8 cellular contexts compared by ENCODE assay signal in the genomic region with DNA sequence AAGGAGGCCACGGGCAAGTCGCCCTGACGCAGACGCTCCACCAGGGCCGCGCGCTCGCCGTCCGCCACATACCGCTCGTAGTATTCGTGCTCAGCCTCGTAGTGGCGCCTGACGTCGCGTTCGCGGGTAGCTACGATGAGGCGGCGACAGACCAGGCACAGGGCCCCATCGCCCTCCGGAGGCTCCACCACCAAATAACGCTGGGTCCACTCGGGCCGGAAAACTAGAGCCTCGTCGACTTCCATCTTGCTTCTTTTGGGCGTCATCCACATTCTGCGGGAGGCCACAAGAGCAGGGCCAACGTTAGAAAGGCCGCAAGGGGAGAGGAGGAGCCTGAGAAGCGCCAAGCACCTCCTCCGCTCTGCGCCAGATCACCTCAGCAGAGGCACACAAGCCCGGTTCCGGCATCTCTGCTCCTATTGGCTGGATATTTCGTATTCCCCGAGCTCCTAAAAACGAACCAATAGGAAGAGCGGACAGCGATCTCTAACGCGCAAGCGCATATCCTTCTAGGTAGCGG. TPM values are rescaled to one million over a fixed set of nuclear protein-coding genes. Genes with fewer than 3 reads are reported as not detected.
DNase-seq lines count a peak whose midpoint lies in the region; ATAC-seq lines count a peak whose summit lies in the region.

EPM2AIP1 (minus strand) TSS at position 326 of the 520 bp plus-strand sequence; CDS start at position 272, 54 bp downstream.

- H3K27me3 ChIP-seq in CD4-positive, alpha-beta memory T cell (ENCODE audit: insufficient read depth, low read length): no peaks in the 10 kb centered on the region
- H3K27me3 ChIP-seq in skeletal muscle tissue (ENCODE audit: control insufficient read depth in 3 of 3, insufficient read depth in 3 of 3, low read length in 3 of 3): no peaks in the 10 kb centered on the region

- H3K36me3 ChIP-seq in CD4-positive, alpha-beta memory T cell (ENCODE audit: insufficient read depth, low read length): peaks cover 14% of the 10 kb centered on the region
- H3K36me3 ChIP-seq in skeletal muscle tissue (ENCODE audit: control insufficient read depth in 3 of 3, insufficient read depth in 3 of 3, low read length in 3 of 3): peaks cover 8 to 12% (median 10%) of the 10 kb centered on the region in 3 donors

- POLR2A ChIA-PET in CD4-positive, alpha-beta memory T cell (lab: Charles Lee; ENCODE audit: partially characterized antibody): interaction anchor here (0.8 to 6.6 kb wide), 32 partner anchors 11 to 1144 kb away, joined by 3 to 74 read pairs (median 5); partner anchors contain the start of genes ACAA1 and TRANK1

- peaks cover 53% of the 10 kb centered on the region for H3K4me1 ChIP-seq in CD4-positive, alpha-beta memory T cell (ENCODE audit: insufficient read depth, low read length)
- H3K4me1 ChIP-seq in skeletal muscle tissue (ENCODE audit: control insufficient read depth in 3 of 3, insufficient read depth in 3 of 3, low read length in 3 of 3): peaks cover 33 to 53% (median 50%) of the 10 kb centered on the region in 3 donors

- peak within 1 kb of the TSS; percentile 64 to 97 for H3K4me3 ChIP-seq in CD4-positive, alpha-beta memory T cell (ENCODE audit: low read length in 2 of 2)
- peak within 1 kb of the TSS; percentile 92 to 99 (median 93) for H3K4me3 ChIP-seq in skeletal muscle tissue (ENCODE audit: low read length in 3 of 3)

- ATAC-seq in GM19438 (IDR thresholded peaks at IDR 0.05; ENCODE audit: low read depth, unreplicated experiment): peak; percentile 82
- peak; percentile 86 for ATAC-seq in HG03520 (IDR thresholded peaks at IDR 0.05; ENCODE audit: unreplicated experiment)

- peaks cover 29 to 42% (median 36%) of the 10 kb centered on the region in 4 donors for H3K4me1 Mint-ChIP-seq in CD4-positive, alpha-beta memory T cell
- H3K4me1 Mint-ChIP-seq in activated T-helper 2 cell treated with anti-CD3 and anti-CD28 coated beads, Interferon-gamma antibody, Interleukin-2, Interleukin-4, amounts not matched to agents 10 μg/mL and 5 μg/mL and 100 μg/mL, durations not matched to agents 14 hours and 24 hours and 36 hours (ENCODE audit: low read depth): peaks cover 41% of the 10 kb centered on the region

- DNase-seq in CD4-positive, alpha-beta memory T cell: peak; percentile 98 to 100 (median 100)
- peak; percentile 100 for DNase-seq in activated T-helper 2 cell treated with anti-CD3 and anti-CD28 coated beads, Interferon-gamma antibody, Interleukin-2, Interleukin-4, amounts not matched to agents 10 μg/mL and 5 μg/mL and 100 μg/mL, durations not matched to agents 14 hours and 24 hours and 36 hours (ENCODE audit: low spot score)
- DNase-seq in hepatic stellate cell (ENCODE audit: low spot score) (peak; percentile 99), NCI-H2227 treated with DMSO at 0.1 percent for 48 hours (lab: John Stamatoyannopoulos, UW) (no peak), EL (no peak)

- H3K9ac ChIP-seq in skeletal muscle tissue (ENCODE audit: low read depth in 1 of 3, low read length in 3 of 3): peak within 1 kb of the TSS; percentile 92 to 97 (median 96)

- peak within 1 kb of the TSS; percentile 95 for H3K27ac ChIP-seq in CD4-positive, alpha-beta memory T cell (ENCODE audit: low read depth, low read length)
- peak within 1 kb of the TSS; percentile 98 for H3K27ac ChIP-seq in skeletal muscle tissue (ENCODE audit: low read depth, low read length)

- H3K9me3 Mint-ChIP-seq in CD4-positive, alpha-beta memory T cell: no peaks in the 10 kb centered on the region
- no peaks in the 10 kb centered on the region for H3K9me3 Mint-ChIP-seq in activated T-helper 2 cell treated with anti-CD3 and anti-CD28 coated beads, Interferon-gamma antibody, Interleukin-2, Interleukin-4, amounts not matched to agents 10 μg/mL and 5 μg/mL and 100 μg/mL, durations not matched to agents 14 hours and 24 hours and 36 hours

- no peak within 1 kb of the TSS for H3K27ac Mint-ChIP-seq in CD4-positive, alpha-beta memory T cell
- H3K27ac Mint-ChIP-seq in activated T-helper 2 cell treated with anti-CD3 and anti-CD28 coated beads, Interferon-gamma antibody, Interleukin-2, Interleukin-4, amounts not matched to agents 10 μg/mL and 5 μg/mL and 100 μg/mL, durations not matched to agents 14 hours and 24 hours and 36 hours: no peak within 1 kb of the TSS

- H3K36me3 Mint-ChIP-seq in CD4-positive, alpha-beta memory T cell: peaks cover 27 to 31% of the 10 kb centered on the region in 2 donors
- peaks cover 43% of the 10 kb centered on the region for H3K36me3 Mint-ChIP-seq in activated T-helper 2 cell treated with anti-CD3 and anti-CD28 coated beads, Interferon-gamma antibody, Interleukin-2, Interleukin-4, amounts not matched to agents 10 μg/mL and 5 μg/mL and 100 μg/mL, durations not matched to agents 14 hours and 24 hours and 36 hours (ENCODE audit: low read depth)

- H3K27me3 Mint-ChIP-seq in CD4-positive, alpha-beta memory T cell: no peaks in the 10 kb centered on the region
- H3K27me3 Mint-ChIP-seq in activated T-helper 2 cell treated with anti-CD3 and anti-CD28 coated beads, Interferon-gamma antibody, Interleukin-2, Interleukin-4, amounts not matched to agents 10 μg/mL and 5 μg/mL and 100 μg/mL, durations not matched to agents 14 hours and 24 hours and 36 hours (ENCODE audit: low read depth): no peaks in the 10 kb centered on the region

- no peak within 1 kb of the TSS for H3K4me3 Mint-ChIP-seq in CD4-positive, alpha-beta memory T cell
- H3K4me3 Mint-ChIP-seq in activated T-helper 2 cell treated with anti-CD3 and anti-CD28 coated beads, Interferon-gamma antibody, Interleukin-2, Interleukin-4, amounts not matched to agents 10 μg/mL and 5 μg/mL and 100 μg/mL, durations not matched to agents 14 hours and 24 hours and 36 hours (ENCODE audit: low read depth): no peak within 1 kb of the TSS

- intact Hi-C loops in CD4-positive, alpha-beta memory T cell (cut with micrococcal nuclease): loop anchor here (1.0 to 2.0 kb wide), 3 partner anchors 22 to 80 kb away; no protein-coding TSS in a partner anchor
- intact Hi-C loops in activated T-helper 2 cell treated with anti-CD3 and anti-CD28 coated beads, Interferon-gamma antibody, Interleukin-2, Interleukin-4, amounts not matched to agents 10 μg/mL and 5 μg/mL and 100 μg/mL, durations not matched to agents 14 hours and 24 hours and 36 hours (cut with micrococcal nuclease): loop anchor here (1.0 to 10.0 kb wide), 3 partner anchors 23 to 1144 kb away; partner anchors contain the start of genes ACAA1 and MYD88

- H3K9me3 ChIP-seq in CD4-positive, alpha-beta memory T cell (ENCODE audit: control insufficient read depth in 1 of 2, low read length in 2 of 2): no peaks in the 10 kb centered on the region
- no peaks in the 10 kb centered on the region for H3K9me3 ChIP-seq in skeletal muscle tissue (ENCODE audit: control insufficient read depth in 3 of 3, low read length in 3 of 3)

- CTCF ChIA-PET in CD4-positive, alpha-beta memory T cell (lab: Charles Lee; ENCODE audit: partially characterized antibody): interaction anchor here (0.6 to 6.6 kb wide), 13 partner anchors 20 to 267 kb away, joined by 3 to 54 read pairs (median 4); no protein-coding TSS in a partner anchor

RNA-seq across cellular contexts. Expression of gene EPM2AIP1, which starts in this region (rescaled TPM):
- 10 to 100 TPM; 46.3 to 47.0 TPM for total RNA-seq in CD4-positive, alpha-beta memory T cell
- 10 to 100 TPM in 1 of 2 donors, 1 to 10 TPM in 1; 9.1 to 10.0 TPM for polyA plus RNA-seq in CD4-positive, alpha-beta memory T cell
- total RNA-seq in activated T-helper 2 cell treated with anti-CD3 and anti-CD28 coated beads, Interferon-gamma antibody, Interleukin-2, Interleukin-4, amounts not matched to agents 10 μg/mL and 5 μg/mL and 100 μg/mL, durations not matched to agents 14 hours and 24 hours and 36 hours: 17.7 and 20.4 TPM in 2 replicates
- 22.4 TPM for total RNA-seq in skeletal muscle tissue

Comparison
In these comparisons a context has a peak if more than half of its experiments do, and no peak if none do; other contexts are left out.
1. DNase-seq: peak in CD4-positive, alpha-beta memory T cell (5 of 5), activated T-helper 2 cell treated with anti-CD3 and anti-CD28 coated beads, Interferon-gamma antibody, Interleukin-2, Interleukin-4, amounts not matched to agents 10 μg/mL and 5 μg/mL and 100 μg/mL, durations not matched to agents 14 hours and 24 hours and 36 hours (single experiment) and hepatic stellate cell (single experiment); none in NCI-H2227 treated with DMSO at 0.1 percent for 48 hours (single experiment) and EL (single experiment).